8 cellular contexts compared by ENCODE assay signal in the genomic region with DNA sequence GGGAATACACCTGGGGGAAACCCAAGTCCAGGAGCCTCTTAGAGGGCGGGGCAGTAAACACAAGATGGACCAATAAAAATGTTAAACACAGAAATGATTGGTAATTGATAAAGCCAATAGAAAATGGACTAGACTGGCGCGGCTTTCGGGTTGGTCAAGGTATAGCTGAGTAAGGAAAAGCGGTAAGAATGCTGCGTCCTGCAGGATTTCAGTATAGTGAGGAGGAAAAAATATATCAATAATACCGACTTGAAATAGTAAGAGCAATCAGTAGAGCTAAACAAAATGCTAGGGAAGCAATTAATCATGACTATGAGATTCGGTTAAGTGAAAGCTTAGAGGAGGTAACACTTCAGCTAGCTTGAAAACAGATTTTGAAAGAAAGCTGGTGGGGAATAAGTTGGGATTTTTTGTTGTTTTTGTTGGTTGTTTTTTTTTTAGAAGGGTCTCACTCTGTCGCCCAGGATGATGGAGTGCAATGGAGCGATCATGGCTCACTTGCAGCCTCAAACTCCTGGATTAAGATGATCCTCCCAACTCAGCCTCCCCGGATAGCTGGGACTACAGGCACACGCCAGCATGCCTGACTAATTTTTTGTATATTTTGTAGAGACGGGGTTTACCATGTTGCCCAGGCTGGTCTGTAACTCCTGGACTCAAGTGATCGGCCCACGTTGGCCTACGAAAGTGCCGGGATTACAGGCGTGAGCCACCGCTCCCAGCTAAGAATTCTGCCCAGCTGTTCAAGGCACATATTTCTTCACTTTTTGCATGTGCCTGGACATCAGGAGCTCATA. TPM values are rescaled to one million over a fixed set of nuclear protein-coding genes. Genes with fewer than 3 reads are reported as not detected.
DNase-seq lines count a peak whose midpoint lies in the region; ATAC-seq, FAIRE-seq and TF ChIP-seq lines count a peak whose summit lies in the region.

No MANE protein-coding gene starts in this region.

- H3K9me3 ChIP-seq in BE2C, result no peaks in the 10 kb centered on the region
- H3K9me3 ChIP-seq in MG63, result no peaks in the 10 kb centered on the region
- H3K9me3 ChIP-seq in pancreas, result no peaks in the 10 kb centered on the region

- 42 to 47% methylated on average over 19 of the region's 19 CpGs for WGBS in pancreas, 2 donors

- H3K27ac ChIP-seq in pancreas, result peak overlapping the region in 3 of 4 donors; percentile 18 to 54 (median 44)

- TF ChIP-seq CTCF in BE2C (IDR thresholded peaks at IDR 0.05; ENCODE audit: low read depth, low read length) (no peak), epithelial cell of proximal tubule (conservative IDR thresholded peaks at IDR 0.05; ENCODE audit: low read depth, low read length) (no peak), pancreas (IDR thresholded peaks at IDR 0.05) (no peak)

- peak overlapping the region; percentile 26 for H3K4me3 ChIP-seq in BE2C (ENCODE audit: low read depth, low read length)
- H3K4me3 ChIP-seq in MG63, result peak overlapping the region; percentile 61
- H3K4me3 ChIP-seq in epithelial cell of proximal tubule (ENCODE audit: low read depth, low read length), result peak overlapping the region; percentile 26
- H3K4me3 ChIP-seq in pancreas, result peak overlapping the region in 1 of 4 donors; percentile 94

- H3K4me1 ChIP-seq in BE2C (no peaks in the 10 kb centered on the region), pancreas (peaks cover 0 to 3% (median 0%) of the 10 kb centered on the region in 3 donors)

- H3K27me3 ChIP-seq in BE2C (peaks cover 16% of the 10 kb centered on the region), MG63 (peaks cover 16% of the 10 kb centered on the region), pancreas (no peaks in the 10 kb centered on the region)

- no peak for DNase-seq in BE2C
- DNase-seq in MG63, result no peak
- no peak for DNase-seq in epithelial cell of proximal tubule (ENCODE audit: low read depth)
- DNase-seq in pancreas, result no peak
- no peak for DNase-seq in NCI-H748 (lab: John Stamatoyannopoulos, UW; ENCODE audit: unreplicated experiment)
- no peak for DNase-seq in AML-193 (lab: John Stamatoyannopoulos, UW)
- DNase-seq in GM03348 (ENCODE audit: low spot score), result no peak

- no peak for FAIRE-seq in pancreas (lab: Jason Lieb, UNC)

- ATAC-seq in pancreas (no peak), GM18861 (IDR thresholded peaks at IDR 0.05; ENCODE audit: unreplicated experiment) (no peak)

- H3K36me3 ChIP-seq in BE2C (no peaks in the 10 kb centered on the region), MG63 (no peaks in the 10 kb centered on the region), pancreas (no peaks in the 10 kb centered on the region)

- intact Hi-C loops in pancreas (cut with DNase I), result loop anchor here in 2 of 3 donors (5.0 kb wide), 2 partner anchors 129 to 474 kb away; no protein-coding TSS in a partner anchor

RNA-seq across cellular contexts. Expression of a gene that starts 0.7 kb away (rescaled TPM):
- polyA plus RNA-seq in BE2C (2012; ENCODE audit: insufficient read depth, insufficient read length, low read depth), result not detected
- total RNA-seq in MG63 (2014; rRNA removed; shearing (Covaris generic); ENCODE audit: low replicate concordance), result 0.25 TPM in 1 of 2 replicates, not detected in the other
- 1.1 and 2.9 TPM in 2 replicates for total RNA-seq in epithelial cell of proximal tubule
- total RNA-seq in pancreas, result 1 to 10 TPM; 1.9 to 3.6 (median 2.6) TPM
- polyA plus RNA-seq in pancreas, result 1 to 10 TPM; 1.5 to 3.2 TPM

RNA-seq across cellular contexts. Expression of a gene that starts 8.2 kb away (rescaled TPM):
- 0.85 TPM for polyA plus RNA-seq in BE2C (2012; ENCODE audit: insufficient read depth, insufficient read length, low read depth)
- 0.16 and 0.67 TPM in 2 replicates for total RNA-seq in MG63 (2014; rRNA removed; shearing (Covaris generic); ENCODE audit: low replicate concordance)
- total RNA-seq in epithelial cell of proximal tubule (0.69 and 1.7 TPM in 2 replicates), pancreas (1 to 10 TPM; 1.2 to 4.0 (median 2.2) TPM)
- 1 to 10 TPM; 3.2 to 4.6 TPM for polyA plus RNA-seq in pancreas

RNA-seq across cellular contexts. Expression of a gene that starts 8.4 kb away (rescaled TPM):
- 5.3 TPM for polyA plus RNA-seq in BE2C (2012; ENCODE audit: insufficient read depth, insufficient read length, low read depth)
- total RNA-seq in MG63 (2014; rRNA removed; shearing (Covaris generic); ENCODE audit: low replicate concordance), result 1.0 and 1.2 TPM in 2 replicates
- total RNA-seq in epithelial cell of proximal tubule (5.1 and 7.8 TPM in 2 replicates), pancreas (1 to 10 TPM; 3.2 to 5.7 (median 4.0) TPM)
- polyA plus RNA-seq in pancreas, result 1 to 10 TPM; 1.2 to 1.5 TPM

RNA-seq across cellular contexts. Expression of a gene that starts 30.0 kb away (rescaled TPM):
- polyA plus RNA-seq in BE2C (2012; ENCODE audit: insufficient read depth, insufficient read length, low read depth), result 149 TPM
- total RNA-seq in MG63 (2014; rRNA removed; shearing (Covaris generic); ENCODE audit: low replicate concordance), result 1,198 and 1,251 TPM in 2 replicates
- total RNA-seq in epithelial cell of proximal tubule (824 and 1,060 TPM in 2 replicates), pancreas (100 to 1,000 TPM in 2 of 6 donors, 10 to 100 TPM in 4; 49.3 to 124 (median 61.7) TPM)
- 100 to 1,000 TPM; 111 to 142 TPM for polyA plus RNA-seq in pancreas

RNA-seq across cellular contexts. Expression of a gene that starts 59.0 kb away (rescaled TPM):
- polyA plus RNA-seq in BE2C (2012; ENCODE audit: insufficient read depth, insufficient read length, low read depth), result 183 TPM
- 60.7 and 93.8 TPM in 2 replicates for total RNA-seq in MG63 (2014; rRNA removed; shearing (Covaris generic); ENCODE audit: low replicate concordance)
- total RNA-seq in epithelial cell of proximal tubule (122 and 135 TPM in 2 replicates), pancreas (100 to 1,000 TPM in 3 of 6 donors, 10 to 100 TPM in 3; 77.6 to 127 (median 110) TPM)
- polyA plus RNA-seq in pancreas, result 100 to 1,000 TPM; 133 to 138 TPM
